Comparison of ENCODE assay signal across 20 cellular contexts in the genomic region with DNA sequence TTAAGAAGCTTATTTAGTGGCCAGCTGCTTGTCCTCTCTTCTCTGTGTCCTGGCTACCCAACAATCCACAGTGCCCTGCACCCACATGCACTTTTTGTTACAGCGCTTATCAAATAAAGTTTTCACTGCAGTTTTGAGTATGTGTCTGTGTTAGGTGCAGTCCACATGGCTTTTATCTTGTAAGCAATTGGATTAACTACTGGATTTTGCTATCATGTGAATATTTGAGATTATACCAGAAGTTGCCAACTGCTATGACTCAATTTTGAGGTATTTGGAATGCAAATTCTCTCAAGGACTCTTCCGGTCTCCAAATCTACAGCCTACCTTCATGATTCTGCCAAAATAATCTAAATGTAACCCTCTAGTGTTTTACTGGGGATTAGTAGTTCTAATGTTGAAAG.
DNase-seq lines count a peak whose midpoint lies in the region; ATAC-seq, FAIRE-seq and TF ChIP-seq lines count a peak whose summit lies in the region.
"Had no signal": no experiment of that assay in that cellular context is flagged by ENCODE, and none has a peak within 500 bp of the region (broad histone marks: within the 10 kb centered on the region; RNA-seq: fewer than 3 reads in every experiment).

No MANE protein-coding gene starts in this region.

- no peak overlapping the region for H3K9ac ChIP-seq in PC-3 (ENCODE audit: low read length)

- no peaks in the 10 kb centered on the region for H3K36me3 ChIP-seq in PC-3 (ENCODE audit: low read depth, low read length)
- H3K36me3 ChIP-seq in heart right ventricle = no peaks in the 10 kb centered on the region
- H3K36me3 ChIP-seq: BE2C had no signal

- DNase-seq in AG08395 (ENCODE audit: low spot score) (peak; percentile 15), H54 (ENCODE audit: insufficient read length, low spot score) (peak; percentile 6), PC-3 (peak; percentile 63), fibroblast of pulmonary artery (ENCODE audit: low read depth) (peak; percentile 50), heart right ventricle (no peak), NCI-H1930 (lab: John Stamatoyannopoulos, UW) (no peak)
- DNase-seq: BE2C; CD4-positive, alpha-beta memory T cell; DMS79 treated with DMSO at 0.1 percent for 48 hours; H7; NCI-H1092 treated with DMSO at 0.1 percent for 48 hours; NCI-H1694; NCI-H2171; NCI-H510A treated with DMSO at 0.1 percent for 48 hours; T-cell had no signal

- H3K4me3 ChIP-seq in PC-3 (ENCODE audit: low read length) = no peak overlapping the region
- no peak overlapping the region for H3K4me3 ChIP-seq in fibroblast of pulmonary artery (replicated peaks; ENCODE audit: low read depth, low read length)
- H3K4me3 ChIP-seq in heart right ventricle = no peak overlapping the region
- H3K4me3 ChIP-seq: K562 had no signal

- FAIRE-seq in H54 (lab: Jason Lieb, UNC) = no peak
- FAIRE-seq: D721Med, HTR-8/SVneo, K562 had no signal

- no peak overlapping the region for H2AFZ ChIP-seq in PC-3 (ENCODE audit: low read length)

- BruUV-seq in PC-3 (replicated peaks; lab: Mats Ljungman, UMichigan) = no TSS peak

- intact Hi-C loops in PC-3 (cut with micrococcal nuclease) = no loop called here
- intact Hi-C loops in heart right ventricle (cut with DNase I) = no loop called here

- CTCF ChIA-PET in PC-3 (lab: Charles Lee) = no interaction called here

- POLR2A ChIA-PET in PC-3 (lab: Charles Lee; ENCODE audit: unreplicated experiment) = no interaction called here

- 82 to 85% methylated on average over 2 of the region's 2 CpGs for WGBS in heart right ventricle, 2 donors

- H3K27ac ChIP-seq in PC-3 (ENCODE audit: low read length) = no peak overlapping the region
- no peak overlapping the region for H3K27ac ChIP-seq in heart right ventricle

- no peak for TF ChIP-seq CTCF in PC-3 (conservative IDR thresholded peaks at IDR 0.05; ENCODE audit: low read depth, low read length)
- TF ChIP-seq CTCF in fibroblast of pulmonary artery (IDR thresholded peaks at IDR 0.05; ENCODE audit: low read length, missing control alignments) = no peak
- no peak for TF ChIP-seq CTCF in heart right ventricle (IDR thresholded peaks at IDR 0.05)

- H3F3A ChIP-seq in PC-3 (ENCODE audit: low read length, unreplicated experiment) = no peaks in the 10 kb centered on the region

- no peaks in the 10 kb centered on the region for H3K9me2 ChIP-seq in PC-3 (replicated peaks; ENCODE audit: low read length)

- no peak for TF ChIP-seq POLR2A in H54 (IDR thresholded peaks at IDR 0.05; ENCODE audit: low read depth, low read length)

- no peaks in the 10 kb centered on the region for H3K9me3 ChIP-seq in PC-3 (ENCODE audit: low read length)
- no peaks in the 10 kb centered on the region for H3K9me3 ChIP-seq in heart right ventricle
- H3K9me3 ChIP-seq: BE2C had no signal

- no peaks in the 10 kb centered on the region for H3K27me3 ChIP-seq in PC-3 (ENCODE audit: low read length)
- H3K27me3 ChIP-seq in heart right ventricle = no peaks in the 10 kb centered on the region
- H3K27me3 ChIP-seq: BE2C had no signal

- H3K4me1 ChIP-seq in PC-3 (ENCODE audit: insufficient read depth, low read length) = peaks cover 5% of the 10 kb centered on the region; the same call in 1 of the 2 replicates
- no peaks in the 10 kb centered on the region for H3K4me1 ChIP-seq in heart right ventricle
- H3K4me1 ChIP-seq: BE2C had no signal

- no peaks in the 10 kb centered on the region for H4K20me1 ChIP-seq in PC-3 (ENCODE audit: low read length)

- H3K4me2 ChIP-seq in PC-3 (ENCODE audit: low read length) = no peak overlapping the region

- no peak for ATAC-seq in PC-3
- ATAC-seq in heart right ventricle = no peak
- ATAC-seq in HG03457 (IDR thresholded peaks at IDR 0.05; ENCODE audit: unreplicated experiment) = no peak
- no peak for ATAC-seq in GM18873 (IDR thresholded peaks at IDR 0.05; ENCODE audit: low FRiP score, unreplicated experiment)
- ATAC-seq: K562, T-cell had no signal

- no peaks in the 10 kb centered on the region for H3K79me2 ChIP-seq in PC-3 (ENCODE audit: low read length)

Comparison
In these comparisons a context has a peak if more than half of its experiments do, and no peak if none do; other contexts are left out.
1. DNase-seq: peak in AG08395 (single experiment), H54 (single experiment), PC-3 (single experiment) and fibroblast of pulmonary artery (single experiment); none in heart right ventricle (0 of 2) and NCI-H1930 (0 of 2).